ENCODE assay signal across 9 cellular contexts in genomic region chr11:606245-606644, GRCh38. TPM values are rescaled to one million over a fixed set of nuclear protein-coding genes. Genes with fewer than 3 reads are reported as not detected.
DNase-seq lines count a peak whose midpoint lies in the region; ATAC-seq and TF ChIP-seq lines count a peak whose summit lies in the region.
"Had no signal": no experiment of that assay in that cellular context is flagged by ENCODE, and none has a peak within 500 bp of the region (broad histone marks: within the 10 kb centered on the region; RNA-seq: fewer than 3 reads in every experiment).

No MANE protein-coding gene starts in this region.

- intact Hi-C loops in Right ventricle myocardium superior (cut with DNase I), result no loop called here

- H3K27me3 ChIP-seq in upper lobe of left lung, result no peaks in the 10 kb centered on the region

- ATAC-seq in Right ventricle myocardium superior (ENCODE audit: poor library complexity) (peak; percentile 89), upper lobe of left lung (ENCODE audit: low FRiP score in 2 of 2) (peak; percentile 47 to 67)

- no peak overlapping the region for H3K4me3 ChIP-seq in upper lobe of left lung

- no peak overlapping the region for H3K27ac ChIP-seq in upper lobe of left lung

- TF ChIP-seq POLR2A in upper lobe of left lung (IDR thresholded peaks at IDR 0.05), result no peak

- no peak for TF ChIP-seq EP300 in upper lobe of left lung (IDR thresholded peaks at IDR 0.05)

- TF ChIP-seq CTCF in upper lobe of left lung (IDR thresholded peaks at IDR 0.05), result no peak

- DNase-seq in DMS153 (lab: John Stamatoyannopoulos, UW) (peak; percentile 18), DMS153 treated with DMSO at 0.1 percent for 48 hours (lab: John Stamatoyannopoulos, UW; ENCODE audit: unreplicated experiment) (no peak), Right ventricle myocardium superior (peak; percentile 81), upper lobe of left lung (peak; percentile 79 to 90), AML-193 (lab: John Stamatoyannopoulos, UW) (no peak), globus pallidus (ENCODE audit: low spot score) (no peak)
- DNase-seq: activated CD8-positive, alpha-beta memory T cell treated with anti-CD3 and anti-CD28 coated beads, Interleukin-2, amount 50 U/mL, for 48 hours had no signal

- no peaks in the 10 kb centered on the region for H3K9me3 ChIP-seq in upper lobe of left lung

- 72 to 93% methylated on average over 5 to 16 of the region's 19 CpGs for whole genome bisulfite sequencing in upper lobe of left lung, 2 donors

- peaks cover 67 to 100% (median 98%) of the 10 kb centered on the region in 4 donors for H3K36me3 ChIP-seq in upper lobe of left lung

- H3K4me1 ChIP-seq in upper lobe of left lung, result no peaks in the 10 kb centered on the region

RNA-seq across cellular contexts. Expression of gene IRF7, which starts 9.5 kb away (rescaled TPM):
- 7.5 TPM for total RNA-seq in Right ventricle myocardium superior
- total RNA-seq in upper lobe of left lung, result 100 to 1,000 TPM in 2 of 6 donors, 10 to 100 TPM in 4; 32.6 to 123 (median 56.2) TPM

RNA-seq across cellular contexts. Expression of gene CDHR5, which starts 18.5 kb away (rescaled TPM):
- total RNA-seq in Right ventricle myocardium superior, result not detected
- total RNA-seq in upper lobe of left lung, result under 1 TPM in 1 of 6 donors, not detected in 5; 0.40 TPM
- total RNA-seq: endothelial cell of umbilical vein, SK-MEL-5 had no signal

RNA-seq across cellular contexts. Expression of gene SCT, which starts 20.7 kb away (rescaled TPM):
- total RNA-seq in Right ventricle myocardium superior, result not detected
- under 1 TPM in 1 of 6 donors, not detected in 5; 0.72 TPM for total RNA-seq in upper lobe of left lung
- total RNA-seq: endothelial cell of umbilical vein, SK-MEL-5 had no signal

RNA-seq across cellular contexts. Expression of gene PHRF1, which starts 30.0 kb away (rescaled TPM):
- total RNA-seq in Right ventricle myocardium superior (16.5 TPM), upper lobe of left lung (10 to 100 TPM; 25.7 to 93.2 (median 37.9) TPM)

RNA-seq across cellular contexts. Expression of gene DRD4, which starts 30.8 kb away (rescaled TPM):
- total RNA-seq in Right ventricle myocardium superior (not detected), upper lobe of left lung (1 to 10 TPM in 3 of 6 donors, under 1 TPM in 1, not detected in 2; 0.54 to 4.2 (median 1.5) TPM)
- total RNA-seq: SK-MEL-5 had no signal

Comparison
In these comparisons a context has a peak if more than half of its experiments do, and no peak if none do; other contexts are left out.
1. DNase-seq: peak in DMS153 (single experiment), Right ventricle myocardium superior (single experiment) and upper lobe of left lung (2 of 2); none in DMS153 treated with DMSO at 0.1 percent for 48 hours (single experiment), AML-193 (0 of 2) and globus pallidus (single experiment).